In the genomic region with DNA sequence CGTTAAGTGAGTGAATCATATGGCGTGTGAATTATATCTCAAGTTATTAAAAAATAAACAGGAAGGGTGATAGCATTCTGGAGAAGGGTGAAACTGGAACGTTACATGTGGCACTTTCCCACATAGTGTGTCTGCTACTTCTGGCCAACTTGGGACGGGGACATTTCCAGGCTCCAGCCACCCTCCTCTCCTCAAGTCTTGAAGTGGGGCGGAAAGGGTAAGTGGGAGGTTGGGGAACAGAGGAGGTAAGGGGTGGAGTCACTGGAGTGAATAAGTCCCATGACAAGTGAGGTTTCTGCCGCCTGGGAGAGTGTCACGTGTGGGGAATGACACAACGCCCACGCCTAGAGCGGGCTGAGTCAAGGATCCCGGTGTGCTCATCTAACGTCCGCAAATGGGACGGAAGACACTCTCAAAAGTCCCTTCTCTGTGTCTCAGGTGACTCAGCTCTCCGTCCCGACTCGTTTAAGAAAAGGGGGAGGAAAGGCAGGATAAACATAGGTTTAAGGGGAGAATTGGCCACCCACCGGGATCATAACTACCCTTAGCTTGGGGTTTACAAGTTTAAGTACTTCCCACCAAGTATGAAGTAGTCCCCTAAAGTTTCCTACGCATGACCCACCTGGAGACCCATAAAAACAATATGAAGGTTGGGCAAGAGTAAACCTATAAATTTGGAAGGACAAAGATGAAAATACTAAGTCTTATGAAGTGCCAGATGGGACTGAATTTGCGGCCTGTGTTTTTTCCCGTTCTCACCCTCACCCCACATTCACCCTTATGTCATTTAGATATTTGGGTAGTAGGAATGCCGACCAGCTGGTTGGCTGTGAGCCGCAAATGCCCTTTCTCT, we compare ENCODE assay signal across 1 cellular context.
A peak's percentile ranks its signal among the peaks of the same experiment; 100 is the strongest.
TF ChIP-seq lines count a peak whose summit lies in the region.

No MANE protein-coding gene starts in this region.

TF ChIP-seq in HepG2, 621 proteins besides CTCF, POLR2A, EP300 and RAD21 (continues in another document):
- TF ChIP-seq, protein P1, sequence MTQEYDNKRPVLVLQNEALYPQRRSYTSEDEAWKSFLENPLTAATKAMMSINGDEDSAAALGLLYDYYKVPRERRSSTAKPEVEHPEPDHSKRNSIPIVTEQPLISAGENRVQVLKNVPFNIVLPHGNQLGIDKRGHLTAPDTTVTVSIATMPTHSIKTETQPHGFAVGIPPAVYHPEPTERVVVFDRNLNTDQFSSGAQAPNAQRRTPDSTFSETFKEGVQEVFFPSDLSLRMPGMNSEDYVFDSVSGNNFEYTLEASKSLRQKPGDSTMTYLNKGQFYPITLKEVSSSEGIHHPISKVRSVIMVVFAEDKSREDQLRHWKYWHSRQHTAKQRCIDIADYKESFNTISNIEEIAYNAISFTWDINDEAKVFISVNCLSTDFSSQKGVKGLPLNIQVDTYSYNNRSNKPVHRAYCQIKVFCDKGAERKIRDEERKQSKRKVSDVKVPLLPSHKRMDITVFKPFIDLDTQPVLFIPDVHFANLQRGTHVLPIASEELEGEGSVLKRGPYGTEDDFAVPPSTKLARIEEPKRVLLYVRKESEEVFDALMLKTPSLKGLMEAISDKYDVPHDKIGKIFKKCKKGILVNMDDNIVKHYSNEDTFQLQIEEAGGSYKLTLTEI (CRISPR knock-in tag; conservative IDR thresholded peaks at IDR 0.05) = no peak
- TF ChIP-seq GATAD1 (CRISPR knock-in tag; IDR thresholded peaks at IDR 0.05) (peak; percentile 74), ZNF550 (CRISPR knock-in tag; IDR thresholded peaks at IDR 0.05; ENCODE audit: borderline replicate concordance) (no peak), ONECUT2 (CRISPR knock-in tag; IDR thresholded peaks at IDR 0.05) (no peak), CBFB (CRISPR knock-in tag; IDR thresholded peaks at IDR 0.05) (no peak), ZNF143 (CRISPR knock-in tag; IDR thresholded peaks at IDR 0.05) (0 out of 2 replicates have a peak, but pooled peaks have one; percentile 16), NCOA1 (CRISPR knock-in tag; IDR thresholded peaks at IDR 0.05) (no peak), EEA1 (CRISPR knock-in tag; IDR thresholded peaks at IDR 0.05; ENCODE audit: borderline replicate concordance) (no peak), ZNF562 (CRISPR knock-in tag; IDR thresholded peaks at IDR 0.05; ENCODE audit: borderline replicate concordance) (no peak), ZNF83 (CRISPR knock-in tag; IDR thresholded peaks at IDR 0.05; ENCODE audit: borderline replicate concordance) (no peak), JDP2 (CRISPR knock-in tag; IDR thresholded peaks at IDR 0.05; ENCODE audit: borderline replicate concordance) (no peak; the same call in 1 of the 2 replicates), ZFYVE20 (CRISPR knock-in tag; IDR thresholded peaks at IDR 0.05; ENCODE audit: borderline replicate concordance, low read depth) (no peak), ZFP36 (IDR thresholded peaks at IDR 0.05; ENCODE audit: borderline replicate concordance, low read depth, low read length, partially characterized antibody) (no peak), ZNF672 (CRISPR knock-in tag; IDR thresholded peaks at IDR 0.05) (no peak), HDAC1 (CRISPR knock-in tag; IDR thresholded peaks at IDR 0.05) (peak; percentile 27; the same call in 1 of the 2 replicates), KAT7 (CRISPR knock-in tag; IDR thresholded peaks at IDR 0.05; ENCODE audit: borderline replicate concordance) (no peak; the same call in 1 of the 2 replicates), GATA4 (IDR thresholded peaks at IDR 0.05; ENCODE audit: borderline replicate concordance, low read depth) (no peak), HES4 (CRISPR knock-in tag; IDR thresholded peaks at IDR 0.05; ENCODE audit: borderline replicate concordance) (no peak), ZSCAN12 (CRISPR knock-in tag; IDR thresholded peaks at IDR 0.05) (no peak), ZNF331 (CRISPR knock-in tag; IDR thresholded peaks at IDR 0.05) (no peak), NCOA5 (CRISPR knock-in tag; IDR thresholded peaks at IDR 0.05) (no peak), PLRG1 (conservative IDR thresholded peaks at IDR 0.05) (no peak), TRIM24 (CRISPR knock-in tag; IDR thresholded peaks at IDR 0.05) (no peak), NR2C2 (CRISPR knock-in tag; IDR thresholded peaks at IDR 0.05; ENCODE audit: borderline replicate concordance) (no peak), ZBTB20 (CRISPR knock-in tag; IDR thresholded peaks at IDR 0.05; ENCODE audit: borderline replicate concordance, low read depth) (0 out of 2 replicates have a peak, but pooled peaks have one; percentile 59), MIER2 (CRISPR knock-in tag; IDR thresholded peaks at IDR 0.05) (no peak), RFX1 (IDR thresholded peaks at IDR 0.05) (no peak), JUNB (CRISPR knock-in tag; IDR thresholded peaks at IDR 0.05; ENCODE audit: borderline replicate concordance) (no peak), ZNF563 (CRISPR knock-in tag; IDR thresholded peaks at IDR 0.05) (no peak), NFKB2 (CRISPR knock-in tag; IDR thresholded peaks at IDR 0.05; ENCODE audit: borderline replicate concordance) (peak; percentile 41; the same call in 1 of the 2 replicates), ZNF724P (CRISPR knock-in tag; IDR thresholded peaks at IDR 0.05; ENCODE audit: borderline replicate concordance) (peak; percentile 24; the same call in 1 of the 2 replicates), ATM (IDR thresholded peaks at IDR 0.05; ENCODE audit: borderline replicate concordance) (no peak), ZNF383 (CRISPR knock-in tag; IDR thresholded peaks at IDR 0.05; ENCODE audit: borderline replicate concordance) (no peak)
- TF ChIP-seq, protein P2, sequence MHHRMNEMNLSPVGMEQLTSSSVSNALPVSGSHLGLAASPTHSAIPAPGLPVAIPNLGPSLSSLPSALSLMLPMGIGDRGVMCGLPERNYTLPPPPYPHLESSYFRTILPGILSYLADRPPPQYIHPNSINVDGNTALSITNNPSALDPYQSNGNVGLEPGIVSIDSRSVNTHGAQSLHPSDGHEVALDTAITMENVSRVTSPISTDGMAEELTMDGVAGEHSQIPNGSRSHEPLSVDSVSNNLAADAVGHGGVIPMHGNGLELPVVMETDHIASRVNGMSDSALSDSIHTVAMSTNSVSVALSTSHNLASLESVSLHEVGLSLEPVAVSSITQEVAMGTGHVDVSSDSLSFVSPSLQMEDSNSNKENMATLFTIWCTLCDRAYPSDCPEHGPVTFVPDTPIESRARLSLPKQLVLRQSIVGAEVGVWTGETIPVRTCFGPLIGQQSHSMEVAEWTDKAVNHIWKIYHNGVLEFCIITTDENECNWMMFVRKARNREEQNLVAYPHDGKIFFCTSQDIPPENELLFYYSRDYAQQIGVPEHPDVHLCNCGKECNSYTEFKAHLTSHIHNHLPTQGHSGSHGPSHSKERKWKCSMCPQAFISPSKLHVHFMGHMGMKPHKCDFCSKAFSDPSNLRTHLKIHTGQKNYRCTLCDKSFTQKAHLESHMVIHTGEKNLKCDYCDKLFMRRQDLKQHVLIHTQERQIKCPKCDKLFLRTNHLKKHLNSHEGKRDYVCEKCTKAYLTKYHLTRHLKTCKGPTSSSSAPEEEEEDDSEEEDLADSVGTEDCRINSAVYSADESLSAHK (CRISPR knock-in tag; IDR thresholded peaks at IDR 0.05; ENCODE audit: borderline replicate concordance) = no peak
- TF ChIP-seq, protein P3, sequence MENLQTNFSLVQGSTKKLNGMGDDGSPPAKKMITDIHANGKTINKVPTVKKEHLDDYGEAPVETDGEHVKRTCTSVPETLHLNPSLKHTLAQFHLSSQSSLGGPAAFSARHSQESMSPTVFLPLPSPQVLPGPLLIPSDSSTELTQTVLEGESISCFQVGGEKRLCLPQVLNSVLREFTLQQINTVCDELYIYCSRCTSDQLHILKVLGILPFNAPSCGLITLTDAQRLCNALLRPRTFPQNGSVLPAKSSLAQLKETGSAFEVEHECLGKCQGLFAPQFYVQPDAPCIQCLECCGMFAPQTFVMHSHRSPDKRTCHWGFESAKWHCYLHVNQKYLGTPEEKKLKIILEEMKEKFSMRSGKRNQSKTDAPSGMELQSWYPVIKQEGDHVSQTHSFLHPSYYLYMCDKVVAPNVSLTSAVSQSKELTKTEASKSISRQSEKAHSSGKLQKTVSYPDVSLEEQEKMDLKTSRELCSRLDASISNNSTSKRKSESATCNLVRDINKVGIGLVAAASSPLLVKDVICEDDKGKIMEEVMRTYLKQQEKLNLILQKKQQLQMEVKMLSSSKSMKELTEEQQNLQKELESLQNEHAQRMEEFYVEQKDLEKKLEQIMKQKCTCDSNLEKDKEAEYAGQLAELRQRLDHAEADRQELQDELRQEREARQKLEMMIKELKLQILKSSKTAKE (CRISPR knock-in tag; IDR thresholded peaks at IDR 0.05; ENCODE audit: borderline replicate concordance) = no peak
- TF ChIP-seq, protein P4, sequence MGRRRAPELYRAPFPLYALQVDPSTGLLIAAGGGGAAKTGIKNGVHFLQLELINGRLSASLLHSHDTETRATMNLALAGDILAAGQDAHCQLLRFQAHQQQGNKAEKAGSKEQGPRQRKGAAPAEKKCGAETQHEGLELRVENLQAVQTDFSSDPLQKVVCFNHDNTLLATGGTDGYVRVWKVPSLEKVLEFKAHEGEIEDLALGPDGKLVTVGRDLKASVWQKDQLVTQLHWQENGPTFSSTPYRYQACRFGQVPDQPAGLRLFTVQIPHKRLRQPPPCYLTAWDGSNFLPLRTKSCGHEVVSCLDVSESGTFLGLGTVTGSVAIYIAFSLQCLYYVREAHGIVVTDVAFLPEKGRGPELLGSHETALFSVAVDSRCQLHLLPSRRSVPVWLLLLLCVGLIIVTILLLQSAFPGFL (CRISPR knock-in tag; IDR thresholded peaks at IDR 0.05) = no peak
- TF ChIP-seq, protein P5, sequence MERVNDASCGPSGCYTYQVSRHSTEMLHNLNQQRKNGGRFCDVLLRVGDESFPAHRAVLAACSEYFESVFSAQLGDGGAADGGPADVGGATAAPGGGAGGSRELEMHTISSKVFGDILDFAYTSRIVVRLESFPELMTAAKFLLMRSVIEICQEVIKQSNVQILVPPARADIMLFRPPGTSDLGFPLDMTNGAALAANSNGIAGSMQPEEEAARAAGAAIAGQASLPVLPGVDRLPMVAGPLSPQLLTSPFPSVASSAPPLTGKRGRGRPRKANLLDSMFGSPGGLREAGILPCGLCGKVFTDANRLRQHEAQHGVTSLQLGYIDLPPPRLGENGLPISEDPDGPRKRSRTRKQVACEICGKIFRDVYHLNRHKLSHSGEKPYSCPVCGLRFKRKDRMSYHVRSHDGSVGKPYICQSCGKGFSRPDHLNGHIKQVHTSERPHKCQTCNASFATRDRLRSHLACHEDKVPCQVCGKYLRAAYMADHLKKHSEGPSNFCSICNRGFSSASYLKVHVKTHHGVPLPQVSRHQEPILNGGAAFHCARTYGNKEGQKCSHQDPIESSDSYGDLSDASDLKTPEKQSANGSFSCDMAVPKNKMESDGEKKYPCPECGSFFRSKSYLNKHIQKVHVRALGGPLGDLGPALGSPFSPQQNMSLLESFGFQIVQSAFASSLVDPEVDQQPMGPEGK (CRISPR knock-in tag; IDR thresholded peaks at IDR 0.05) = peak; percentile 22; the same call in 1 of the 2 replicates
- TF ChIP-seq, protein P6, sequence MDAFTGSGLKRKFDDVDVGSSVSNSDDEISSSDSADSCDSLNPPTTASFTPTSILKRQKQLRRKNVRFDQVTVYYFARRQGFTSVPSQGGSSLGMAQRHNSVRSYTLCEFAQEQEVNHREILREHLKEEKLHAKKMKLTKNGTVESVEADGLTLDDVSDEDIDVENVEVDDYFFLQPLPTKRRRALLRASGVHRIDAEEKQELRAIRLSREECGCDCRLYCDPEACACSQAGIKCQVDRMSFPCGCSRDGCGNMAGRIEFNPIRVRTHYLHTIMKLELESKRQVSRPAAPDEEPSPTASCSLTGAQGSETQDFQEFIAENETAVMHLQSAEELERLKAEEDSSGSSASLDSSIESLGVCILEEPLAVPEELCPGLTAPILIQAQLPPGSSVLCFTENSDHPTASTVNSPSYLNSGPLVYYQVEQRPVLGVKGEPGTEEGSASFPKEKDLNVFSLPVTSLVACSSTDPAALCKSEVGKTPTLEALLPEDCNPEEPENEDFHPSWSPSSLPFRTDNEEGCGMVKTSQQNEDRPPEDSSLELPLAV (CRISPR knock-in tag; conservative IDR thresholded peaks at IDR 0.05; ENCODE audit: low read depth) = no peak
- TF ChIP-seq, protein P7, sequence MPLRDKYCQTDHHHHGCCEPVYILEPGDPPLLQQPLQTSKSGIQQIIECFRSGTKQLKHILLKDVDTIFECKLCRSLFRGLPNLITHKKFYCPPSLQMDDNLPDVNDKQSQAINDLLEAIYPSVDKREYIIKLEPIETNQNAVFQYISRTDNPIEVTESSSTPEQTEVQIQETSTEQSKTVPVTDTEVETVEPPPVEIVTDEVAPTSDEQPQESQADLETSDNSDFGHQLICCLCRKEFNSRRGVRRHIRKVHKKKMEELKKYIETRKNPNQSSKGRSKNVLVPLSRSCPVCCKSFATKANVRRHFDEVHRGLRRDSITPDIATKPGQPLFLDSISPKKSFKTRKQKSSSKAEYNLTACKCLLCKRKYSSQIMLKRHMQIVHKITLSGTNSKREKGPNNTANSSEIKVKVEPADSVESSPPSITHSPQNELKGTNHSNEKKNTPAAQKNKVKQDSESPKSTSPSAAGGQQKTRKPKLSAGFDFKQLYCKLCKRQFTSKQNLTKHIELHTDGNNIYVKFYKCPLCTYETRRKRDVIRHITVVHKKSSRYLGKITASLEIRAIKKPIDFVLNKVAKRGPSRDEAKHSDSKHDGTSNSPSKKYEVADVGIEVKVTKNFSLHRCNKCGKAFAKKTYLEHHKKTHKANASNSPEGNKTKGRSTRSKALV (CRISPR knock-in tag; IDR thresholded peaks at IDR 0.05) = peak; percentile 62; the same call in 1 of the 2 replicates
